ENCODE assay signal across 1 cellular context in the genomic region with DNA sequence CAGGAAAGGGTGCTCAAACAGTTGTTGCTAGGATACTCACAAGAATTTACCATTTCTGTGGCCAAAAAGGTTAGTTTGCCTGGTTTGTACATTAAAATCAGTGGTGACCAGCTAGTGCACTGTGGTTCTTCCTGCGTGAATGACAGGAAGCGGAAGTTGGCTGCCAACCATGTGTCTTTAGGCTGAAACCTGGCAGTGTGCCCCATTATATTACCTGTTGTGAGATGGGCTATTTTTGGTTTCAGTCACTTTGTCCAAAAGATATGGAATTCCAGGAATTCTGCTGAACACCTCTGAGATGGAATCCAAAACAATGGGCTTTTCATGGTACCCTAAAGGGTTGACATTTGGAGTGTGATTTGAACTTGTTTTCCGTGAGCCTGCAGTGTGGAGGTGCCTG.
TF ChIP-seq lines count a peak whose summit lies in the region.

No MANE protein-coding gene starts in this region.

TF ChIP-seq in WTC11, 78 proteins besides CTCF, POLR2A, EP300 and RAD21 (continued from another document):
- TF ChIP-seq, protein P1, sequence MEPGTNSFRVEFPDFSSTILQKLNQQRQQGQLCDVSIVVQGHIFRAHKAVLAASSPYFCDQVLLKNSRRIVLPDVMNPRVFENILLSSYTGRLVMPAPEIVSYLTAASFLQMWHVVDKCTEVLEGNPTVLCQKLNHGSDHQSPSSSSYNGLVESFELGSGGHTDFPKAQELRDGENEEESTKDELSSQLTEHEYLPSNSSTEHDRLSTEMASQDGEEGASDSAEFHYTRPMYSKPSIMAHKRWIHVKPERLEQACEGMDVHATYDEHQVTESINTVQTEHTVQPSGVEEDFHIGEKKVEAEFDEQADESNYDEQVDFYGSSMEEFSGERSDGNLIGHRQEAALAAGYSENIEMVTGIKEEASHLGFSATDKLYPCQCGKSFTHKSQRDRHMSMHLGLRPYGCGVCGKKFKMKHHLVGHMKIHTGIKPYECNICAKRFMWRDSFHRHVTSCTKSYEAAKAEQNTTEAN (CRISPR knock-in tag; IDR thresholded peaks at IDR 0.05): no peak
- TF ChIP-seq, protein P2, sequence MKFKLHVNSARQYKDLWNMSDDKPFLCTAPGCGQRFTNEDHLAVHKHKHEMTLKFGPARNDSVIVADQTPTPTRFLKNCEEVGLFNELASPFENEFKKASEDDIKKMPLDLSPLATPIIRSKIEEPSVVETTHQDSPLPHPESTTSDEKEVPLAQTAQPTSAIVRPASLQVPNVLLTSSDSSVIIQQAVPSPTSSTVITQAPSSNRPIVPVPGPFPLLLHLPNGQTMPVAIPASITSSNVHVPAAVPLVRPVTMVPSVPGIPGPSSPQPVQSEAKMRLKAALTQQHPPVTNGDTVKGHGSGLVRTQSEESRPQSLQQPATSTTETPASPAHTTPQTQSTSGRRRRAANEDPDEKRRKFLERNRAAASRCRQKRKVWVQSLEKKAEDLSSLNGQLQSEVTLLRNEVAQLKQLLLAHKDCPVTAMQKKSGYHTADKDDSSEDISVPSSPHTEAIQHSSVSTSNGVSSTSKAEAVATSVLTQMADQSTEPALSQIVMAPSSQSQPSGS (CRISPR knock-in tag; IDR thresholded peaks at IDR 0.05; ENCODE audit: borderline replicate concordance, low read depth): no peak
- TF ChIP-seq ZNF232 (CRISPR knock-in tag; IDR thresholded peaks at IDR 0.05): no peak
- TF ChIP-seq SMAD4 (CRISPR knock-in tag; IDR thresholded peaks at IDR 0.05): no peak
- no peak for TF ChIP-seq ESRRA (CRISPR knock-in tag; IDR thresholded peaks at IDR 0.05; ENCODE audit: borderline replicate concordance)
- TF ChIP-seq OVOL2 (CRISPR knock-in tag; IDR thresholded peaks at IDR 0.05; ENCODE audit: borderline replicate concordance): no peak
- TF ChIP-seq FOXJ3 (CRISPR knock-in tag; IDR thresholded peaks at IDR 0.05; ENCODE audit: borderline replicate concordance): no peak
- no peak for TF ChIP-seq SMAD3 (CRISPR knock-in tag; IDR thresholded peaks at IDR 0.05; ENCODE audit: borderline replicate concordance)
- TF ChIP-seq TP53 (CRISPR knock-in tag; IDR thresholded peaks at IDR 0.05): no peak
- TF ChIP-seq, protein P3, sequence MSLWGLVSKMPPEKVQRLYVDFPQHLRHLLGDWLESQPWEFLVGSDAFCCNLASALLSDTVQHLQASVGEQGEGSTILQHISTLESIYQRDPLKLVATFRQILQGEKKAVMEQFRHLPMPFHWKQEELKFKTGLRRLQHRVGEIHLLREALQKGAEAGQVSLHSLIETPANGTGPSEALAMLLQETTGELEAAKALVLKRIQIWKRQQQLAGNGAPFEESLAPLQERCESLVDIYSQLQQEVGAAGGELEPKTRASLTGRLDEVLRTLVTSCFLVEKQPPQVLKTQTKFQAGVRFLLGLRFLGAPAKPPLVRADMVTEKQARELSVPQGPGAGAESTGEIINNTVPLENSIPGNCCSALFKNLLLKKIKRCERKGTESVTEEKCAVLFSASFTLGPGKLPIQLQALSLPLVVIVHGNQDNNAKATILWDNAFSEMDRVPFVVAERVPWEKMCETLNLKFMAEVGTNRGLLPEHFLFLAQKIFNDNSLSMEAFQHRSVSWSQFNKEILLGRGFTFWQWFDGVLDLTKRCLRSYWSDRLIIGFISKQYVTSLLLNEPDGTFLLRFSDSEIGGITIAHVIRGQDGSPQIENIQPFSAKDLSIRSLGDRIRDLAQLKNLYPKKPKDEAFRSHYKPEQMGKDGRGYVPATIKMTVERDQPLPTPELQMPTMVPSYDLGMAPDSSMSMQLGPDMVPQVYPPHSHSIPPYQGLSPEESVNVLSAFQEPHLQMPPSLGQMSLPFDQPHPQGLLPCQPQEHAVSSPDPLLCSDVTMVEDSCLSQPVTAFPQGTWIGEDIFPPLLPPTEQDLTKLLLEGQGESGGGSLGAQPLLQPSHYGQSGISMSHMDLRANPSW (CRISPR knock-in tag; conservative IDR thresholded peaks at IDR 0.05; ENCODE audit: low read depth): no peak
- no peak for TF ChIP-seq ELF4 (CRISPR knock-in tag; IDR thresholded peaks at IDR 0.05; ENCODE audit: low read depth)
- TF ChIP-seq RORB (CRISPR knock-in tag; IDR thresholded peaks at IDR 0.05): no peak
- TF ChIP-seq, protein P4, sequence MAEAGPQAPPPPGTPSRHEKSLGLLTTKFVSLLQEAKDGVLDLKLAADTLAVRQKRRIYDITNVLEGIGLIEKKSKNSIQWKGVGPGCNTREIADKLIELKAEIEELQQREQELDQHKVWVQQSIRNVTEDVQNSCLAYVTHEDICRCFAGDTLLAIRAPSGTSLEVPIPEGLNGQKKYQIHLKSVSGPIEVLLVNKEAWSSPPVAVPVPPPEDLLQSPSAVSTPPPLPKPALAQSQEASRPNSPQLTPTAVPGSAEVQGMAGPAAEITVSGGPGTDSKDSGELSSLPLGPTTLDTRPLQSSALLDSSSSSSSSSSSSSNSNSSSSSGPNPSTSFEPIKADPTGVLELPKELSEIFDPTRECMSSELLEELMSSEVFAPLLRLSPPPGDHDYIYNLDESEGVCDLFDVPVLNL (CRISPR knock-in tag; IDR thresholded peaks at IDR 0.05; ENCODE audit: borderline replicate concordance, low read depth): no peak
- TF ChIP-seq MXD4 (CRISPR knock-in tag; IDR thresholded peaks at IDR 0.05; ENCODE audit: borderline replicate concordance): no peak
